ENCODE assay signal across 8 cellular contexts in the genomic region with DNA sequence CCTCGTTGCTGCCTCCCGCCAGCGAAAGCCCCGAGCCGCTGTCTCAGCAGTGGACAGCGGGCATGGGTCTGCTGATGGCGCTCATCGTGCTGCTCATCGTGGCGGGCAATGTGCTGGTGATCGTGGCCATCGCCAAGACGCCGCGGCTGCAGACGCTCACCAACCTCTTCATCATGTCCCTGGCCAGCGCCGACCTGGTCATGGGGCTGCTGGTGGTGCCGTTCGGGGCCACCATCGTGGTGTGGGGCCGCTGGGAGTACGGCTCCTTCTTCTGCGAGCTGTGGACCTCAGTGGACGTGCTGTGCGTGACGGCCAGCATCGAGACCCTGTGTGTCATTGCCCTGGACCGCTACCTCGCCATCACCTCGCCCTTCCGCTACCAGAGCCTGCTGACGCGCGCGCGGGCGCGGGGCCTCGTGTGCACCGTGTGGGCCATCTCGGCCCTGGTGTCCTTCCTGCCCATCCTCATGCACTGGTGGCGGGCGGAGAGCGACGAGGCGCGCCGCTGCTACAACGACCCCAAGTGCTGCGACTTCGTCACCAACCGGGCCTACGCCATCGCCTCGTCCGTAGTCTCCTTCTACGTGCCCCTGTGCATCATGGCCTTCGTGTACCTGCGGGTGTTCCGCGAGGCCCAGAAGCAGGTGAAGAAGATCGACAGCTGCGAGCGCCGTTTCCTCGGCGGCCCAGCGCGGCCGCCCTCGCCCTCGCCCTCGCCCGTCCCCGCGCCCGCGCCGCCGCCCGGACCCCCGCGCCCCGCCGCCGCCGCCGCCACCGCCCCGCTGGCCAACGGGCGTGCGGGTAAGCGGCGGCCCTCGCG. TPM values are rescaled to one million over a fixed set of nuclear protein-coding genes. Genes with fewer than 3 reads are reported as not detected.
DNase-seq lines count a peak whose midpoint lies in the region; ATAC-seq and TF ChIP-seq lines count a peak whose summit lies in the region.

No MANE protein-coding gene starts in this region.

- no peaks in the 10 kb centered on the region for H3K9me3 Mint-ChIP-seq in central memory CD8-positive, alpha-beta T cell

- H3K27me3 Mint-ChIP-seq in central memory CD8-positive, alpha-beta T cell: peaks cover 88% of the 10 kb centered on the region

- H3K9me3 ChIP-seq in muscle layer of colon (ENCODE audit: low read length): no peaks in the 10 kb centered on the region

- peak overlapping the region; percentile 50; the same call in 1 of the 2 replicates for H3K4me3 ChIP-seq in HFF-Myc (replicated peaks; ENCODE audit: low read depth, low read length)
- H3K4me3 ChIP-seq in muscle layer of colon (ENCODE audit: low read depth in 1 of 2, low read length in 2 of 2): peak overlapping the region; percentile 6 to 43

- H3K4me1 Mint-ChIP-seq in central memory CD8-positive, alpha-beta T cell: peaks cover 19% of the 10 kb centered on the region

- H3K27ac ChIP-seq in muscle layer of colon (ENCODE audit: low read depth, low read length): peak overlapping the region; percentile 27

- no peaks in the 10 kb centered on the region for H3K36me3 ChIP-seq in muscle layer of colon (ENCODE audit: insufficient read depth, low read length)

- no peak for TF ChIP-seq CTCF in HFF-Myc (IDR thresholded peaks at IDR 0.05; ENCODE audit: low read depth, low read length, missing control alignments)

- H3K27me3 ChIP-seq in muscle layer of colon (ENCODE audit: control insufficient read depth in 1 of 2, insufficient read depth in 2 of 2, low read length in 2 of 2): peaks cover 0 to 25% of the 10 kb centered on the region in 2 donors

- H3K4me1 ChIP-seq in muscle layer of colon (ENCODE audit: insufficient read depth, low read length): no peaks in the 10 kb centered on the region

- H3K4me3 Mint-ChIP-seq in central memory CD8-positive, alpha-beta T cell: peak overlapping the region; percentile 74

- H3K27ac Mint-ChIP-seq in central memory CD8-positive, alpha-beta T cell (ENCODE audit: low read depth): no peak overlapping the region

- H3K9ac ChIP-seq in muscle layer of colon (ENCODE audit: low read length): no peak overlapping the region

- DNase-seq in 8988T (peak; percentile 26), HFF-Myc (ENCODE audit: extremely low read depth, low read depth) (no peak), A172 (ENCODE audit: low spot score) (no peak), SIG-M5 treated with dmso at 0.1 percent for 504 hours (lab: John Stamatoyannopoulos, UW; ENCODE audit: unreplicated experiment) (no peak), cerebellar cortex (ENCODE audit: low spot score) (no peak)
- no peak for DNase-seq in central memory CD8-positive, alpha-beta T cell (ENCODE audit: low spot score in 2 of 2)

- peaks cover 7% of the 10 kb centered on the region for H3K36me3 Mint-ChIP-seq in central memory CD8-positive, alpha-beta T cell (ENCODE audit: insufficient read depth)

- ATAC-seq in central memory CD8-positive, alpha-beta T cell (replicated peaks; ENCODE audit: extremely low read depth, poor library complexity, severe bottlenecking): no peak
- ATAC-seq in GM18519 (IDR thresholded peaks at IDR 0.05; ENCODE audit: low FRiP score, unreplicated experiment): no peak

RNA-seq across cellular contexts. Expression of a gene that starts 0.8 kb away (rescaled TPM):
- total RNA-seq in A172 (2014; rRNA removed; shearing (Covaris generic)): 1.1 and 1.5 TPM in 2 replicates
